23 cellular contexts compared by ENCODE assay signal in the genomic region with DNA sequence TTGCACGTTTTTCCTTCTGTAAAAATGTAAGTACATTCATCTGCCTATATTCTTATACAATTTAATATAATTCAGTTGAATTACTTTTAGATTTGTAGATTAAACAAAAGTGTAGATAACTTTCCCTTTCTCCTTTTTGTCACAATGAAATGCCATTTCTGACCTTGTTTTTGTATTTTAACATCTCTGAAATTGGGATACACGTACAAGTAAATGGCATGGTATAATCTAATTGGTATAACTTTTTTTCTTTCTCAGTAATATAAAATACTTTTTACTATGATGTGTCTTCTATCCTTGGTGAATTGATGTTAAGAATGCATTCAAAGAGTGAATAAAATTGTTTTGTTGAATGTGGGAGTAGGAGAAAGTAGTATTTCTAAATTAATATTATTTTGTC.
"Had no signal": no experiment of that assay in that cellular context is flagged by ENCODE, and none has a peak within 500 bp of the region (broad histone marks: within the 10 kb centered on the region; RNA-seq: fewer than 3 reads in every experiment).

No MANE protein-coding gene starts in this region.

- H3K9me3 ChIP-seq: neutrophil, right lobe of liver, tibial artery had no signal

- H3K9ac ChIP-seq: parathyroid adenoma had no signal

- H3K4me3 ChIP-seq: dorsolateral prefrontal cortex, heart right ventricle, lung, mucosa of descending colon, right lobe of liver, smooth muscle cell, stomach, tibial artery, upper lobe of left lung had no signal

- H3K4me1 ChIP-seq: right lobe of liver had no signal

- FAIRE-seq: urothelium cell line had no signal

- DNase-seq: cerebellar nuclear complex; dorsolateral prefrontal cortex; effector CD4-positive, alpha-beta T cell; foreskin fibroblast; glutamatergic neuron; heart right ventricle; hippocampal formation; islet precursor cell; mesenchymal stem cell; mucosa of descending colon; naive B cell; right lobe of liver; stimulated activated CD4-positive, alpha-beta T cell treated with anti-CD3 and anti-CD28 coated beads, Interleukin-2, amount 100 ng/mL, for 24 hours; stimulated activated CD4-positive, alpha-beta T cell treated with anti-CD3 and anti-CD28 coated beads, Interleukin-4, amount 100 ng/mL, for 24 hours; stimulated activated naive CD4-positive, alpha-beta T cell treated with Interleukin-2 at 50 U/mL for 16 hours; stomach; tibial artery had no signal

- H3K27me3 ChIP-seq: dorsolateral prefrontal cortex, heart right ventricle, neutrophil, right lobe of liver, stomach, tibial artery, upper lobe of left lung had no signal

- H3K4me2 ChIP-seq: smooth muscle cell had no signal

- H3K27ac ChIP-seq: dorsolateral prefrontal cortex, neutrophil, parathyroid adenoma, right lobe of liver, stomach, tibial artery, upper lobe of left lung had no signal

- H2AFZ ChIP-seq: parathyroid adenoma had no signal

- H3K36me3 ChIP-seq: neutrophil, right lobe of liver had no signal
